In genomic region chr7:22819476-22819875, GRCh38 we compare ENCODE assay signal across 25 cellular contexts. TPM values are rescaled to one million over a fixed set of nuclear protein-coding genes. Genes with fewer than 3 reads are reported as not detected.
DNase-seq lines count a peak whose midpoint lies in the region; ATAC-seq, FAIRE-seq and TF ChIP-seq lines count a peak whose summit lies in the region.
"Had no signal": no experiment of that assay in that cellular context is flagged by ENCODE, and none has a peak within 500 bp of the region (broad histone marks: within the 10 kb centered on the region; RNA-seq: fewer than 3 reads in every experiment).

No MANE protein-coding gene starts in this region.

- H2AFZ ChIP-seq in K562 (ENCODE audit: low read depth, low read length) (no peak overlapping the region), Karpas-422 (ENCODE audit: low read length) (no peak overlapping the region)

- 30% methylated on average over 4 of the region's 4 CpGs for WGBS in K562 (ENCODE audit: insufficient coverage, low coverage, missing lambda C conversion rate)

- no peaks in the 10 kb centered on the region for H3K9me3 Mint-ChIP-seq in activated CD4-positive, alpha-beta T cell treated with anti-CD3 and anti-CD28 coated beads for 36 hours (ENCODE audit: low read depth)
- no peaks in the 10 kb centered on the region for H3K9me3 Mint-ChIP-seq in HFFc6
- no peaks in the 10 kb centered on the region for H3K9me3 Mint-ChIP-seq in neural crest cell
- H3K9me3 Mint-ChIP-seq: dendritic cell treated with granulocyte-macrophage colony-stimulating factor and Interleukin-4, amounts not matched to agents 40 ng/mL and 50 ng/mL, for 4 days had no signal

- in situ Hi-C loops in K562 (cut with MboI): no loop called here

- H3K4me3 ChIP-seq in K562 (peak overlapping the region; percentile 56; the same call in 1 of the 2 replicates), Karpas-422 (ENCODE audit: low read length) (no peak overlapping the region)
- H3K4me3 ChIP-seq: BLaER1, breast epithelium, lower lobe of right lung had no signal

- H3K4me1 ChIP-seq in K562 (replicated peaks in 1 of 2; ENCODE audit: control insufficient read depth in 2 of 2, insufficient read depth in 2 of 2, low read length in 2 of 2) (peaks cover 17 to 27% of the 10 kb centered on the region in 2 experiments; a peak in 4 of 5 replicates), Karpas-422 (ENCODE audit: low read length) (peaks cover 24% of the 10 kb centered on the region)

- H3K27me3 Mint-ChIP-seq in activated CD4-positive, alpha-beta T cell treated with anti-CD3 and anti-CD28 coated beads for 36 hours: no peaks in the 10 kb centered on the region
- H3K27me3 Mint-ChIP-seq in HFFc6 (ENCODE audit: insufficient read depth) (no peaks in the 10 kb centered on the region; the same call in 1 of the 2 replicates), neural crest cell (ENCODE audit: low read depth) (peaks cover 7% of the 10 kb centered on the region)
- H3K27me3 Mint-ChIP-seq: progenitor cell of endocrine pancreas had no signal

- H3K4me3 Mint-ChIP-seq in activated CD4-positive, alpha-beta T cell treated with anti-CD3 and anti-CD28 coated beads for 36 hours: no peak overlapping the region
- H3K4me3 Mint-ChIP-seq in HFFc6: peak overlapping the region; percentile 97; the same call in 1 of the 2 replicates
- peak overlapping the region; percentile 99 for H3K4me3 Mint-ChIP-seq in neural crest cell
- H3K4me3 Mint-ChIP-seq: dendritic cell treated with granulocyte-macrophage colony-stimulating factor and Interleukin-4, amounts not matched to agents 40 ng/mL and 50 ng/mL, for 4 days had no signal

- no peaks in the 10 kb centered on the region for H3K9me1 ChIP-seq in K562 (ENCODE audit: control insufficient read depth, insufficient read depth, low read length)

- intact Hi-C loops in activated CD4-positive, alpha-beta T cell treated with anti-CD3 and anti-CD28 coated beads for 36 hours (cut with DNase I, micrococcal nuclease): no loop called here
- intact Hi-C loops in K562 (cut with micrococcal nuclease): no loop called here

- H3K79me2 ChIP-seq in K562 (ENCODE audit: control insufficient read depth, insufficient read depth, low read length) (peaks cover 85% of the 10 kb centered on the region), Karpas-422 (ENCODE audit: low read length) (peaks cover 50% of the 10 kb centered on the region)

- TF ChIP-seq POLR2A in K562 (conservative IDR thresholded peaks at IDR 0.05): no peak

- H3K4me2 ChIP-seq in K562 (ENCODE audit: insufficient read depth, low read length): peak overlapping the region; percentile 91
- H3K4me2 ChIP-seq in Karpas-422 (ENCODE audit: low read depth, low read length, poor library complexity, severe bottlenecking): no peak overlapping the region
- H3K4me2 ChIP-seq: BLaER1 had no signal

- H3K36me3 ChIP-seq in K562 (ENCODE audit: control insufficient read depth, insufficient read depth, low read length) (peaks cover 50% of the 10 kb centered on the region), Karpas-422 (ENCODE audit: insufficient read depth, low read length) (peaks cover 11% of the 10 kb centered on the region; the same call in 1 of the 2 replicates)
- H3K36me3 ChIP-seq: breast epithelium had no signal

- no peaks in the 10 kb centered on the region for H3K9me2 ChIP-seq in Karpas-422 (replicated peaks; ENCODE audit: insufficient read depth, low read length)

- H3K9ac ChIP-seq in K562 (ENCODE audit: insufficient read depth in 1 of 2, low read depth in 2 of 2, low read length in 2 of 2) (peak overlapping the region; percentile 46 to 86; a peak in 3 of 4 replicates), Karpas-422 (ENCODE audit: low read length) (no peak overlapping the region)
- H3K9ac ChIP-seq: BLaER1 had no signal

- POLR2A ChIA-PET in activated CD4-positive, alpha-beta T cell treated with anti-CD3 and anti-CD28 coated beads for 36 hours (lab: Charles Lee): no interaction called here
- POLR2A ChIA-PET in K562 (lab: Yijun Ruan, JAX): no interaction called here

- peak overlapping the region; percentile 42 for H3K27ac Mint-ChIP-seq in activated CD4-positive, alpha-beta T cell treated with anti-CD3 and anti-CD28 coated beads for 36 hours
- no peak overlapping the region for H3K27ac Mint-ChIP-seq in HFFc6
- no peak overlapping the region for H3K27ac Mint-ChIP-seq in neural crest cell (ENCODE audit: unreplicated experiment)
- H3K27ac Mint-ChIP-seq: dendritic cell treated with granulocyte-macrophage colony-stimulating factor and Interleukin-4, amounts not matched to agents 40 ng/mL and 50 ng/mL, for 4 days had no signal

- H4K20me1 ChIP-seq in K562 (replicated peaks; ENCODE audit: control insufficient read depth, insufficient read depth, low read length) (0 out of 2 replicates have a peak, but pooled peaks cover 4% of the 10 kb centered on the region), Karpas-422 (ENCODE audit: insufficient read depth, low read depth, low read length) (no peaks in the 10 kb centered on the region)
- H4K20me1 ChIP-seq: BLaER1 had no signal

- peak overlapping the region; percentile 84 for H3K27ac ChIP-seq in K562 (ENCODE audit: extremely low read depth, low read depth, low read length)
- H3K27ac ChIP-seq in Karpas-422 (ENCODE audit: low read length): no peak overlapping the region
- H3K27ac ChIP-seq: BLaER1, breast epithelium, HL-60, lower lobe of right lung had no signal

- no peak for TF ChIP-seq RAD21 in K562 (CRISPR knock-in tag; conservative IDR thresholded peaks at IDR 0.05 in 1 of 2, IDR thresholded peaks at IDR 0.05 in 1 of 2)

- H3K36me3 Mint-ChIP-seq in activated CD4-positive, alpha-beta T cell treated with anti-CD3 and anti-CD28 coated beads for 36 hours (ENCODE audit: low read depth): peaks cover 30% of the 10 kb centered on the region
- H3K36me3 Mint-ChIP-seq in HFFc6 (ENCODE audit: low read depth): peaks cover 34% of the 10 kb centered on the region
- peaks cover 3% of the 10 kb centered on the region for H3K36me3 Mint-ChIP-seq in neural crest cell (ENCODE audit: low read depth)

- TF ChIP-seq EP300 in K562 (IDR thresholded peaks at IDR 0.05; ENCODE audit: low read length): no peak

- no TSS peak for BruUV-seq in K562 (replicated peaks; lab: Mats Ljungman, UMichigan)

- H3K27me3 ChIP-seq in K562 (ENCODE audit: control insufficient read depth in 2 of 2, insufficient read depth in 2 of 2, low read length in 2 of 2) (no peaks in the 10 kb centered on the region), Karpas-422 (ENCODE audit: low read length) (no peaks in the 10 kb centered on the region)
- H3K27me3 ChIP-seq: BLaER1 had no signal

- H3K4me1 Mint-ChIP-seq in activated CD4-positive, alpha-beta T cell treated with anti-CD3 and anti-CD28 coated beads for 36 hours: peaks cover 40% of the 10 kb centered on the region
- H3K4me1 Mint-ChIP-seq in HFFc6 (ENCODE audit: low read depth) (peaks cover 51% of the 10 kb centered on the region), neural crest cell (peaks cover 26% of the 10 kb centered on the region)

- no peak for TF ChIP-seq CTCF in HFFc6 (IDR thresholded peaks at IDR 0.05)
- TF ChIP-seq CTCF in K562 (IDR thresholded peaks at IDR 0.05 in 2 of 3, conservative IDR thresholded peaks at IDR 0.05 in 1 of 3; ENCODE audit: insufficient read depth in 2 of 3, low read depth in 1 of 3, low read length in 3 of 3): no peak
- TF ChIP-seq CTCF in neural crest cell (conservative IDR thresholded peaks at IDR 0.05): no peak

- CTCF ChIA-PET in activated CD4-positive, alpha-beta T cell treated with anti-CD3 and anti-CD28 coated beads for 36 hours (lab: Charles Lee): interaction anchor here (0.6 kb wide), 1 partner anchor 46 kb away, joined by 3 read pairs; no protein-coding TSS in a partner anchor
- CTCF ChIA-PET in K562 (lab: Yijun Ruan, JAX; ENCODE audit: low intra/inter-chr PET ratio): interaction anchor here (0.5 kb wide), 1 partner anchor 194 kb away, joined by 3 read pairs; no protein-coding TSS in a partner anchor

- H3K9me3 ChIP-seq in K562 (replicated peaks; ENCODE audit: control insufficient read depth, insufficient read depth, low read depth, low read length) (no peaks in the 10 kb centered on the region), Karpas-422 (ENCODE audit: low read length) (no peaks in the 10 kb centered on the region)
- H3K9me3 ChIP-seq: BLaER1, breast epithelium, HAP-1, lower lobe of right lung had no signal

- FAIRE-seq in K562 (lab: Jason Lieb, UNC): no peak
- FAIRE-seq: A204.1, endothelial cell of umbilical vein had no signal

- no peak for DNase-seq in activated CD4-positive, alpha-beta T cell treated with anti-CD3 and anti-CD28 coated beads for 36 hours
- DNase-seq in activated CD4-positive, alpha-beta T cell treated with anti-CD3 and anti-CD28 coated beads for 48 hours: no peak
- DNase-seq in HFFc6 (no peak), K562 (ENCODE audit: extremely low read depth in 1 of 4, low spot score in 3 of 4) (peak in 2 of 4 experiments; percentile 21 to 54), neural crest cell (ENCODE audit: low read depth, low spot score) (no peak), Kasumi-1 (lab: John Stamatoyannopoulos, UW) (no peak), Karpas-422 (no peak)
- DNase-seq: activated CD4-positive, alpha-beta T cell treated with anti-CD3 and anti-CD28 coated beads for 1 hour; GF-D8; islet precursor cell; lower lobe of right lung; NCI-H1048; NCI-H2029; NCI-H446; NK-92 treated with Interleukin-12 subunit alpha and Interleukin-12 subunit beta, amount 100 ng/mL, for 24 hours had no signal

- no peak for ATAC-seq in activated CD4-positive, alpha-beta T cell treated with anti-CD3 and anti-CD28 coated beads for 36 hours
- ATAC-seq in K562: 0 out of 3 replicates have a peak, but pooled peaks have one; percentile 3
- ATAC-seq in HG03045 (IDR thresholded peaks at IDR 0.05; ENCODE audit: unreplicated experiment): no peak
- ATAC-seq: lower lobe of right lung, SK-N-SH treated with all-trans-retinoic acid at 6 μM for 48 hours had no signal

RNA-seq across cellular contexts. Expression of gene TOMM7, which starts 3.2 kb away (rescaled TPM):
- 100 to 1,000 TPM in 1 of 2 experiments, 10 to 100 TPM in 1; 73.7 to 254 TPM for total RNA-seq in activated CD4-positive, alpha-beta T cell treated with anti-CD3 and anti-CD28 coated beads for 36 hours
- 100 to 1,000 TPM; 234 to 372 (median 324) TPM for total RNA-seq in HFFc6 (2021; fragmentation: NEBNext Ultra II Directional; extraction: Animal tissue kit (Norgen Biotek cat#: 25700))
- 33.0 and 56.7 TPM in 2 replicates for total RNA-seq in K562 (2011; cell fraction: chromatin; rRNA removed; ENCODE audit: low replicate concordance)
- total RNA-seq in K562 (2011; cell fraction: nucleolus; rRNA removed): 99.1 and 138 TPM in 2 replicates
- 91.9 and 144 TPM in 2 replicates for total RNA-seq in K562 (2011; cell fraction: nucleoplasm; rRNA removed)
- total RNA-seq in K562 (2014; rRNA removed) (254 and 299 TPM in 2 replicates), K562 (2014; rRNA removed; fragmentation: Illumina TruSeq; extraction: Trizol) (527 and 643 TPM in 2 replicates), K562 (2015; rRNA removed; fragmentation: Illumina TruSeq; extraction: Trizol) (301 and 309 TPM in 2 replicates), K562 (2021) (421 and 457 TPM in 2 replicates), neural crest cell (162 and 179 TPM in 2 replicates)
- polyA plus RNA-seq in K562 (2011; rRNA removed) (1,717 and 2,316 TPM in 2 replicates), K562 (2014; fragmentation: Illumina TruSeq; extraction: Trizol) (263 and 283 TPM in 2 replicates), K562 (2014; fragmentation: Nextera tagmentation; extraction: Ambion mirVana) (100 to 1,000 TPM; 787 to 797 TPM), K562 (2014; rRNA removed) (564 and 638 TPM in 2 replicates)
- 211 and 453 TPM in 2 replicates for polyA plus RNA-seq in K562 (2011; cell fraction: cytosol; rRNA removed)
- polyA plus RNA-seq in K562 (2011; cell fraction: nucleus; rRNA removed): 114 and 243 TPM in 2 replicates
- 614 and 759 TPM in 2 replicates for polyA plus RNA-seq in K562 (2012)
- 96.8 and 124 TPM in 2 replicates for polyA minus RNA-seq in K562 (2011; rRNA and poly(A)+ RNA removed)
- polyA minus RNA-seq in K562 (2011; cell fraction: cytosol; rRNA and poly(A)+ RNA removed): 53.5 and 72.6 TPM in 2 replicates
- 31.4 and 79.2 TPM in 2 replicates for polyA minus RNA-seq in K562 (2011; cell fraction: nucleus; rRNA and poly(A)+ RNA removed)
- total RNA-seq in Karpas-422 (2014; rRNA removed; shearing (Covaris generic); ENCODE audit: low replicate concordance): 169 and 170 TPM in 2 replicates
